Comparison of ENCODE assay signal across 8 cellular contexts in genomic region chr17:16304832-16305231, GRCh38. TPM values are rescaled to one million over a fixed set of nuclear protein-coding genes. Genes with fewer than 3 reads are reported as not detected.
DNase-seq lines count a peak whose midpoint lies in the region; ATAC-seq and TF ChIP-seq lines count a peak whose summit lies in the region.

No MANE protein-coding gene starts in this region.

- no peak overlapping the region for H3K27ac Mint-ChIP-seq in activated T-cell treated with anti-CD3 and anti-CD28 coated beads, Interleukin-2, amount 50 U/mL, for 72 hours
- no peak overlapping the region for H3K27ac Mint-ChIP-seq in stimulated activated memory B cell treated with anti-CD40 and anti-IgM and Interleukin-4, amounts not matched to agents 10 μg/mL and 1 μg/mL and 100 μg/mL, for 72 hours
- H3K27ac Mint-ChIP-seq in CD8-positive, alpha-beta memory T cell: peak overlapping the region in 1 of 8 donors; percentile 63

- no peaks in the 10 kb centered on the region for H3K9me3 Mint-ChIP-seq in activated T-cell treated with anti-CD3 and anti-CD28 coated beads, Interleukin-2, amount 50 U/mL, for 72 hours
- H3K9me3 Mint-ChIP-seq in stimulated activated memory B cell treated with anti-CD40 and anti-IgM and Interleukin-4, amounts not matched to agents 10 μg/mL and 1 μg/mL and 100 μg/mL, for 72 hours: no peaks in the 10 kb centered on the region
- H3K9me3 Mint-ChIP-seq in CD8-positive, alpha-beta memory T cell: no peaks in the 10 kb centered on the region

- H3K27me3 Mint-ChIP-seq in activated T-cell treated with anti-CD3 and anti-CD28 coated beads, Interleukin-2, amount 50 U/mL, for 72 hours (ENCODE audit: low read depth): no peaks in the 10 kb centered on the region
- H3K27me3 Mint-ChIP-seq in stimulated activated memory B cell treated with anti-CD40 and anti-IgM and Interleukin-4, amounts not matched to agents 10 μg/mL and 1 μg/mL and 100 μg/mL, for 72 hours: no peaks in the 10 kb centered on the region
- H3K27me3 Mint-ChIP-seq in CD8-positive, alpha-beta memory T cell: no peaks in the 10 kb centered on the region

- POLR2A ChIA-PET in CD8-positive, alpha-beta memory T cell (lab: Charles Lee): interaction anchor here (0.6 kb wide), 1 partner anchor 10 kb away, joined by 7 read pairs; no protein-coding TSS in a partner anchor

- H3K36me3 ChIP-seq in CD8-positive, alpha-beta memory T cell (ENCODE audit: insufficient read depth, low read length): no peaks in the 10 kb centered on the region

- CTCF ChIA-PET in CD8-positive, alpha-beta memory T cell (lab: Charles Lee): interaction anchor here (0.9 to 2.6 kb wide), 4 partner anchors 11 to 110 kb away, joined by 3 to 8 read pairs (median 4); partner anchors contain the start of gene TRPV2

- peaks cover 0 to 5% of the 10 kb centered on the region in 2 donors for H3K36me3 Mint-ChIP-seq in activated T-cell treated with anti-CD3 and anti-CD28 coated beads, Interleukin-2, amount 50 U/mL, for 72 hours (ENCODE audit: insufficient read depth in 2 of 2)
- peaks cover 14% of the 10 kb centered on the region for H3K36me3 Mint-ChIP-seq in stimulated activated memory B cell treated with anti-CD40 and anti-IgM and Interleukin-4, amounts not matched to agents 10 μg/mL and 1 μg/mL and 100 μg/mL, for 72 hours
- peaks cover 6 to 38% (median 7%) of the 10 kb centered on the region in 3 donors for H3K36me3 Mint-ChIP-seq in CD8-positive, alpha-beta memory T cell

- no peak overlapping the region for H3K27ac ChIP-seq in CD8-positive, alpha-beta memory T cell (ENCODE audit: low read depth, low read length)

- H3K4me3 Mint-ChIP-seq in activated T-cell treated with anti-CD3 and anti-CD28 coated beads, Interleukin-2, amount 50 U/mL, for 72 hours: no peak overlapping the region
- no peak overlapping the region for H3K4me3 Mint-ChIP-seq in stimulated activated memory B cell treated with anti-CD40 and anti-IgM and Interleukin-4, amounts not matched to agents 10 μg/mL and 1 μg/mL and 100 μg/mL, for 72 hours
- no peak overlapping the region for H3K4me3 Mint-ChIP-seq in CD8-positive, alpha-beta memory T cell

- no peak for DNase-seq in activated T-cell treated with anti-CD3 and anti-CD28 coated beads, Interleukin-2, amount 50 U/mL, for 72 hours
- DNase-seq in activated T-cell treated with anti-CD3 and anti-CD28 coated beads for 4 hours (no peak), NCI-H510A (lab: John Stamatoyannopoulos, UW) (peak; percentile 21), choroid plexus epithelial cell (ENCODE audit: low read depth) (peak; percentile 66), cerebellum (ENCODE audit: low spot score) (no peak)
- no peak for DNase-seq in CD8-positive, alpha-beta memory T cell

- no peaks in the 10 kb centered on the region for H3K27me3 ChIP-seq in CD8-positive, alpha-beta memory T cell (ENCODE audit: insufficient read depth, low read length, poor library complexity, severe bottlenecking)

- TF ChIP-seq CTCF in choroid plexus epithelial cell (conservative IDR thresholded peaks at IDR 0.05; ENCODE audit: low read depth, low read length): peak; percentile 79

- no peaks in the 10 kb centered on the region for H3K9me3 ChIP-seq in CD8-positive, alpha-beta memory T cell (ENCODE audit: low read length)

- H3K4me3 ChIP-seq in choroid plexus epithelial cell (ENCODE audit: low read depth, low read length): no peak overlapping the region
- H3K4me3 ChIP-seq in CD8-positive, alpha-beta memory T cell (ENCODE audit: low read length): no peak overlapping the region

- peaks cover 5% of the 10 kb centered on the region for H3K4me1 Mint-ChIP-seq in activated T-cell treated with anti-CD3 and anti-CD28 coated beads, Interleukin-2, amount 50 U/mL, for 72 hours (ENCODE audit: low read depth)
- no peaks in the 10 kb centered on the region for H3K4me1 Mint-ChIP-seq in stimulated activated memory B cell treated with anti-CD40 and anti-IgM and Interleukin-4, amounts not matched to agents 10 μg/mL and 1 μg/mL and 100 μg/mL, for 72 hours
- H3K4me1 Mint-ChIP-seq in CD8-positive, alpha-beta memory T cell: peaks cover 0 to 10% (median 0%) of the 10 kb centered on the region in 3 donors

- no peaks in the 10 kb centered on the region for H3K4me1 ChIP-seq in CD8-positive, alpha-beta memory T cell (ENCODE audit: insufficient read depth, low read length)

- peak; percentile 27 to 47 for ATAC-seq in activated T-cell treated with anti-CD3 and anti-CD28 coated beads, Interleukin-2, amount 50 U/mL, for 72 hours (replicated peaks in 1 of 2)
- peak; percentile 57 for ATAC-seq in stimulated activated memory B cell treated with anti-CD40 and anti-IgM and Interleukin-4, amounts not matched to agents 10 μg/mL and 1 μg/mL and 100 μg/mL, for 72 hours
- ATAC-seq in HG02610 (IDR thresholded peaks at IDR 0.05; ENCODE audit: unreplicated experiment): no peak

RNA-seq across cellular contexts. Expression of gene CENPV, which starts 48.4 kb away (rescaled TPM):
- 10 to 100 TPM; 48.5 to 54.9 TPM for total RNA-seq in activated T-cell treated with anti-CD3 and anti-CD28 coated beads, Interleukin-2, amount 50 U/mL, for 72 hours
- total RNA-seq in CD8-positive, alpha-beta memory T cell: 10 to 100 TPM; 53.4 to 56.4 TPM
- polyA plus RNA-seq in CD8-positive, alpha-beta memory T cell: 18.2 TPM
- 58.8 TPM for total RNA-seq in cerebellum

Comparison
In these comparisons a context has a peak if more than half of its experiments do, and no peak if none do; other contexts are left out.
1. DNase-seq: peak in NCI-H510A (single experiment) and choroid plexus epithelial cell (single experiment); none in activated T-cell treated with anti-CD3 and anti-CD28 coated beads, Interleukin-2, amount 50 U/mL, for 72 hours (0 of 2), activated T-cell treated with anti-CD3 and anti-CD28 coated beads for 4 hours (single experiment), CD8-positive, alpha-beta memory T cell (0 of 5) and cerebellum (single experiment).